ENCODE assay signal across 19 cellular contexts in the genomic region with DNA sequence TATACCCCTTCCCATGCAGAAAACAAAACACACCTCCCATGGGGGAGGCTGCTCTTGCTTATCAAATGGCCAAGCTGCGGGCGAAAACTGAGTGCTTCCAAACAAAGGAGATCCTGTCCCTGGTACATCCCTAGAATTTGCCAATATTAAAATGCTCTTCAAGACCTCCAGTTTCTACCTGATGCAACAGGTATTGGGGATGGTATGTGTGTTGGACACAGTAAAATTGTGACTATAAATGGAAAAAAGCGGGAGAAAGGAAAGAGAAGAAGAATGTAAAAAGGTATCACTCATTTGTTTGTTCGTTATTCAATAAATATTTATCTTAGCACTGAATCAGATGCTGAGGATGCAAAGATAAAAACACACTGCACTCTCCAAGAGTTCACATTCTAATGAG.
A peak's percentile ranks its signal among the peaks of the same experiment; 100 is the strongest.
DNase-seq lines count a peak whose midpoint lies in the region; ATAC-seq and TF ChIP-seq lines count a peak whose summit lies in the region.
"Had no signal": no experiment of that assay in that cellular context is flagged by ENCODE, and none has a peak within 500 bp of the region (broad histone marks: within the 10 kb centered on the region; RNA-seq: fewer than 3 reads in every experiment).

No MANE protein-coding gene starts in this region.

- peaks cover 74% of the 10 kb centered on the region for H3K36me3 ChIP-seq in CD4-positive, CD25-positive, alpha-beta regulatory T cell (ENCODE audit: control insufficient read depth, insufficient read depth, low read length)
- H3K36me3 ChIP-seq in HEK293 (ENCODE audit: control insufficient read depth in 2 of 2, insufficient read depth in 1 of 2, low read length in 2 of 2): peaks cover 0 to 34% of the 10 kb centered on the region in 2 experiments; a peak in 1 of 3 replicates

- H3K27me3 ChIP-seq in CD4-positive, CD25-positive, alpha-beta regulatory T cell (ENCODE audit: control insufficient read depth, insufficient read depth, low read length): no peaks in the 10 kb centered on the region
- H3K27me3 ChIP-seq: BE2C, BLaER1 had no signal

- POLR2A ChIA-PET in HEK293 (lab: Yijun Ruan, JAX): no interaction called here
- POLR2A ChIA-PET in WTC11 (lab: Charles Lee): no interaction called here

- H3K27ac ChIP-seq in CD4-positive, CD25-positive, alpha-beta regulatory T cell (ENCODE audit: insufficient read depth, low read length, poor library complexity, severe bottlenecking): no peak overlapping the region
- no peak overlapping the region for H3K27ac ChIP-seq in HEK293 (ENCODE audit: extremely low read depth, low read depth, low read length)
- H3K27ac ChIP-seq: BLaER1 had no signal

- CTCF ChIA-PET in HEK293 (lab: Yijun Ruan, JAX) (no interaction called here), WTC11 (lab: Charles Lee) (no interaction called here)

- peaks cover 54% of the 10 kb centered on the region for H3K36me3 Mint-ChIP-seq in CD4-positive, CD25-positive, alpha-beta regulatory T cell
- H3K36me3 Mint-ChIP-seq in WTC11: peaks cover 23% of the 10 kb centered on the region
- peaks cover 13% of the 10 kb centered on the region for H3K36me3 Mint-ChIP-seq in progenitor cell of endocrine pancreas (ENCODE audit: insufficient read depth)

- H3K9me3 Mint-ChIP-seq in CD4-positive, CD25-positive, alpha-beta regulatory T cell: no peaks in the 10 kb centered on the region
- no peaks in the 10 kb centered on the region for H3K9me3 Mint-ChIP-seq in WTC11
- H3K9me3 Mint-ChIP-seq in progenitor cell of endocrine pancreas (ENCODE audit: low read depth): no peaks in the 10 kb centered on the region
- H3K9me3 Mint-ChIP-seq: CD14-positive monocyte; CD4-positive, alpha-beta T cell; CD8-positive, alpha-beta T cell had no signal

- peaks cover 11 to 36% (median 27%) of the 10 kb centered on the region in 4 donors for H3K4me1 Mint-ChIP-seq in CD4-positive, CD25-positive, alpha-beta regulatory T cell
- no peaks in the 10 kb centered on the region for H3K4me1 Mint-ChIP-seq in WTC11
- H3K4me1 Mint-ChIP-seq in progenitor cell of endocrine pancreas (ENCODE audit: low read depth): peaks cover 5% of the 10 kb centered on the region
- H3K4me1 Mint-ChIP-seq: CD14-positive monocyte had no signal

- H3K9me3 ChIP-seq in CD4-positive, CD25-positive, alpha-beta regulatory T cell (ENCODE audit: control insufficient read depth in 2 of 2, low read length in 2 of 2): no peaks in the 10 kb centered on the region
- H3K9me3 ChIP-seq in HEK293 (ENCODE audit: control insufficient read depth, insufficient read depth, low read depth, low read length): no peaks in the 10 kb centered on the region
- H3K9me3 ChIP-seq: BE2C, BLaER1, Caco-2 had no signal

- TF ChIP-seq CTCF in HEK293 (tag by site-specific recombination; IDR thresholded peaks at IDR 0.05): no peak
- no peak for TF ChIP-seq CTCF in WTC11 (IDR thresholded peaks at IDR 0.05)
- TF ChIP-seq CTCF in progenitor cell of endocrine pancreas (IDR thresholded peaks at IDR 0.05; ENCODE audit: unreplicated experiment): no peak

- ATAC-seq in CD4-positive, CD25-positive, alpha-beta regulatory T cell (ENCODE audit: low read depth in 2 of 2): no peak
- no peak for ATAC-seq in WTC11
- ATAC-seq: CD8-positive, alpha-beta T cell had no signal

- no peak overlapping the region for H3K4me3 ChIP-seq in CD4-positive, CD25-positive, alpha-beta regulatory T cell (ENCODE audit: low read depth, low read length)
- no peak overlapping the region for H3K4me3 ChIP-seq in HEK293 (ENCODE audit: low read depth, low read length)
- H3K4me3 ChIP-seq: BLaER1 had no signal

- peak overlapping the region; percentile 0 to 53 (median 27) for H3K27ac Mint-ChIP-seq in CD4-positive, CD25-positive, alpha-beta regulatory T cell
- peak overlapping the region; percentile 0; the same call in 1 of the 2 replicates for H3K27ac Mint-ChIP-seq in WTC11
- peak overlapping the region; percentile 26 for H3K27ac Mint-ChIP-seq in progenitor cell of endocrine pancreas
- H3K27ac Mint-ChIP-seq: CD4-positive, alpha-beta T cell; CD8-positive, alpha-beta T cell had no signal

- H3K27me3 Mint-ChIP-seq in CD4-positive, CD25-positive, alpha-beta regulatory T cell: no peaks in the 10 kb centered on the region
- H3K27me3 Mint-ChIP-seq in WTC11 (ENCODE audit: low read depth) (no peaks in the 10 kb centered on the region), progenitor cell of endocrine pancreas (no peaks in the 10 kb centered on the region)
- H3K27me3 Mint-ChIP-seq: CD4-positive, alpha-beta T cell had no signal

- no peaks in the 10 kb centered on the region for H3K4me1 ChIP-seq in CD4-positive, CD25-positive, alpha-beta regulatory T cell (ENCODE audit: control insufficient read depth, insufficient read depth, low read length, poor library complexity, severe bottlenecking)
- H3K4me1 ChIP-seq in HEK293 (ENCODE audit: control insufficient read depth, insufficient read depth, low read length): 0 out of 2 replicates have a peak, but pooled peaks cover 3% of the 10 kb centered on the region
- H3K4me1 ChIP-seq: BE2C, BLaER1, Caco-2 had no signal

- no peak overlapping the region for H3K4me3 Mint-ChIP-seq in CD4-positive, CD25-positive, alpha-beta regulatory T cell
- no peak overlapping the region for H3K4me3 Mint-ChIP-seq in WTC11
- no peak overlapping the region for H3K4me3 Mint-ChIP-seq in progenitor cell of endocrine pancreas (ENCODE audit: low read depth)
- H3K4me3 Mint-ChIP-seq: CD14-positive monocyte; CD4-positive, alpha-beta T cell; CD8-positive, alpha-beta T cell had no signal

- DNase-seq in CD4-positive, CD25-positive, alpha-beta regulatory T cell: no peak
- DNase-seq in WTC11 (ENCODE audit: low spot score) (no peak), progenitor cell of endocrine pancreas (ENCODE audit: low spot score, unreplicated experiment) (no peak), NCI-H748 treated with DMSO at 0.1 percent for 48 hours (lab: John Stamatoyannopoulos, UW) (no peak), SKM-1 (lab: John Stamatoyannopoulos, UW; ENCODE audit: unreplicated experiment) (no peak), HuH-7 (ENCODE audit: low spot score) (no peak)
- DNase-seq: 8988T; ACHN; BE2C; C1 segment of cervical spinal cord; Caco-2; Calu3; CD4-positive, alpha-beta T cell; CD8-positive, alpha-beta T cell; DMS79 treated with DMSO at 0.1 percent for 48 hours; GF-D8 had no signal

TF ChIP-seq in HEK293, 187 proteins besides CTCF, POLR2A, EP300 and RAD21:
- TF ChIP-seq SCRT1 (tag by site-specific recombination; IDR thresholded peaks at IDR 0.05; ENCODE audit: borderline replicate concordance) (peak; percentile 75; the same call in 1 of the 2 replicates), SCRT2 (tag by site-specific recombination; IDR thresholded peaks at IDR 0.05) (peak; percentile 88), ZNF221 (tag by site-specific recombination; IDR thresholded peaks at IDR 0.05; ENCODE audit: borderline replicate concordance) (no peak)
- TF ChIP-seq, protein P1, sequence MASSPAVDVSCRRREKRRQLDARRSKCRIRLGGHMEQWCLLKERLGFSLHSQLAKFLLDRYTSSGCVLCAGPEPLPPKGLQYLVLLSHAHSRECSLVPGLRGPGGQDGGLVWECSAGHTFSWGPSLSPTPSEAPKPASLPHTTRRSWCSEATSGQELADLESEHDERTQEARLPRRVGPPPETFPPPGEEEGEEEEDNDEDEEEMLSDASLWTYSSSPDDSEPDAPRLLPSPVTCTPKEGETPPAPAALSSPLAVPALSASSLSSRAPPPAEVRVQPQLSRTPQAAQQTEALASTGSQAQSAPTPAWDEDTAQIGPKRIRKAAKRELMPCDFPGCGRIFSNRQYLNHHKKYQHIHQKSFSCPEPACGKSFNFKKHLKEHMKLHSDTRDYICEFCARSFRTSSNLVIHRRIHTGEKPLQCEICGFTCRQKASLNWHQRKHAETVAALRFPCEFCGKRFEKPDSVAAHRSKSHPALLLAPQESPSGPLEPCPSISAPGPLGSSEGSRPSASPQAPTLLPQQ (tag by site-specific recombination; IDR thresholded peaks at IDR 0.05): no peak

TF ChIP-seq in WTC11, 78 proteins besides CTCF, POLR2A, EP300 and RAD21:
- TF ChIP-seq NR3C1 (CRISPR knock-in tag; conservative IDR thresholded peaks at IDR 0.05; ENCODE audit: low read depth) (no peak), MXD4 (CRISPR knock-in tag; IDR thresholded peaks at IDR 0.05; ENCODE audit: borderline replicate concordance) (no peak), ZNF416 (CRISPR knock-in tag; IDR thresholded peaks at IDR 0.05) (no peak)
TF ChIP-seq in WTC11: peak in this region for 0.
